Comparison of ENCODE assay signal across 21 cellular contexts in the genomic region with DNA sequence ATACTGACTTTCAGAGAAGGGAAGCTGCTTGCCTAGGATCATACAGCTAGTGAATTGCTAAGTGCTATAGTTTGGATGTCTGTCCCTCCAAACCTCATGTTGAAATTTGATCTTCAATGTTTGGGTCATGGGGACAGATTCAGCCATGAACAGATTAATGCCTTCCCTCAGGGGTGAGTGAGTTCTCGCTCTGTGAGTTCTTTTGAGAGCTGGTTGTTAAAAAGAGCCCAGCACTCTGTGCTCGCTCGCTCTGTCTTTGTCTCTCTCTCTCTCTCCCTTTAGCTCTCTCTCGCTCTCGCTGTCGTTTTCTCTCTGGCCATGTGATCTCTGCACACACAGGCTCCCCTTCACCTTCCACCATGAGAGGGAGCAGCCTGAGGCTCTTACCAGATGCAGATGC. TPM values are rescaled to one million over a fixed set of nuclear protein-coding genes. Genes with fewer than 3 reads are reported as not detected.
"Had no signal": no experiment of that assay in that cellular context is flagged by ENCODE, and none has a peak within 500 bp of the region (broad histone marks: within the 10 kb centered on the region; RNA-seq: fewer than 3 reads in every experiment).

No MANE protein-coding gene starts in this region.

- ATAC-seq: foreskin keratinocyte; left lobe of liver; naive thymus-derived CD8-positive, alpha-beta T cell; right lobe of liver; stimulated activated naive CD8-positive, alpha-beta T cell treated with anti-CD3 and anti-CD28 coated beads, Interleukin-15, amount 100 ng/mL, for 72 hours had no signal

- H3K36me3 Mint-ChIP-seq: mesothelial cell of epicardium; naive thymus-derived CD8-positive, alpha-beta T cell had no signal

- H3K4me3 Mint-ChIP-seq: activated B cell treated with CpG ODN at 0.5 μM for 24 hours; mesothelial cell of epicardium; naive thymus-derived CD8-positive, alpha-beta T cell; stimulated activated naive CD8-positive, alpha-beta T cell treated with anti-CD3 and anti-CD28 coated beads, Interleukin-15, amount 100 ng/mL, for 72 hours had no signal

- DNase-seq: activated B cell treated with CpG ODN at 0.5 μM for 24 hours; activated CD4-positive, alpha-beta T cell treated with anti-CD3 and anti-CD28 coated beads for 4 hours; activated CD4-positive, alpha-beta T cell treated with anti-CD3 and anti-CD28 coated beads, Interleukin-2, amount 50 U/mL, for 48 hours; activated naive CD4-positive, alpha-beta T cell treated with Interleukin-2 at 50 U/mL for 16 hours; activated T-cell treated with anti-CD3 and anti-CD28 coated beads, Interleukin-2, amount 50 U/mL, for 48 hours; amygdala; caudate nucleus; effector memory CD4-positive, alpha-beta T cell; foreskin keratinocyte; naive thymus-derived CD8-positive, alpha-beta T cell; right lobe of liver; stimulated activated CD4-positive, alpha-beta T cell treated with anti-CD3 and anti-CD28 coated beads, Interleukin-1b, Interleukin-23, amount 100 ng/mL, for 48 hours; stimulated activated naive CD8-positive, alpha-beta T cell treated with anti-CD3 and anti-CD28 coated beads, Interleukin-15, amount 100 ng/mL, for 72 hours; T-helper 9 cell; tibial artery had no signal

- H3K9me3 Mint-ChIP-seq: mesothelial cell of epicardium; naive thymus-derived CD8-positive, alpha-beta T cell; stimulated activated naive CD8-positive, alpha-beta T cell treated with anti-CD3 and anti-CD28 coated beads, Interleukin-15, amount 100 ng/mL, for 72 hours had no signal

- H3K4me1 Mint-ChIP-seq: activated B cell treated with CpG ODN at 0.5 μM for 24 hours; naive thymus-derived CD8-positive, alpha-beta T cell; stimulated activated naive CD8-positive, alpha-beta T cell treated with anti-CD3 and anti-CD28 coated beads, Interleukin-15, amount 100 ng/mL, for 72 hours had no signal

- H3K27ac Mint-ChIP-seq: activated B cell treated with CpG ODN at 0.5 μM for 24 hours; mesothelial cell of epicardium; naive thymus-derived CD8-positive, alpha-beta T cell had no signal

RNA-seq across cellular contexts. Expression of a gene that starts 14.9 kb away (rescaled TPM):
- total RNA-seq: activated B cell treated with CpG ODN at 0.5 μM for 24 hours; activated CD8-positive, alpha-beta memory T cell treated with anti-CD3 and anti-CD28 coated beads for 36 hours; dermis microvascular lymphatic vessel endothelial cell; foreskin keratinocyte; glomerular endothelial cell; left lobe of liver; naive thymus-derived CD8-positive, alpha-beta T cell; right lobe of liver; T-helper 1 cell treated with Interleukin-12 subunit alpha and Interleukin-12 subunit beta and Interleukin-4 antibody, amounts not matched to agents 30 ng/mL and 1 ng/mL, for 36 hours had no signal
